In the genomic region with DNA sequence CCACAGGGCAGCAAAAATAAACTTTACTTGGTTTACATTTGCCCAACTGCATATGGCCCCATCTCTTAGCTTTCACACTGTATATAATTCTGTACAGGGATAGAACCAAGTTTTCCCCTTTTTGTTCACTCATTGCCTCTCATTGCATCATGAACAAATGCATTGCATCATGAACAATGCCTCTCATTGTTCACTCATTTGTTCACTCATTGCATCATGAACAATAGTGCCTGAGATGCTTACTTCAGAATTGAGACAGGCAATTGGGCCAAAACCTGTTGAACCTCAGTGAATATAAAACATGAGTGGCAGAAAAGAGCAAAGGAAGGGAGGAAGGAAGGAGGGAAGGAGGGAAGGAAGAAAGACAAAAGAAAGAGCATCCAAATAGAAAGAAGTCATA, we compare ENCODE assay signal across 30 cellular contexts.
"Had no signal": no experiment of that assay in that cellular context is flagged by ENCODE, and none has a peak within 500 bp of the region (broad histone marks: within the 10 kb centered on the region; RNA-seq: fewer than 3 reads in every experiment).

No MANE protein-coding gene starts in this region.

- H3K4me3 ChIP-seq: breast epithelium, gastroesophageal sphincter, hepatocyte, psoas muscle, spleen, suprapubic skin, tibial artery, upper lobe of right lung had no signal

- H3K4me1 Mint-ChIP-seq: activated CD4-positive, alpha-beta memory T cell treated with anti-CD3 and anti-CD28 coated beads, Interleukin-2, amount 10 ng/mL, durations not matched to agents 7 days and 5 days; activated CD4-positive, alpha-beta T cell treated with anti-CD3 and anti-CD28 coated beads, Interleukin-2, amount 10 ng/mL, durations not matched to agents 7 days and 5 days; activated naive CD4-positive, alpha-beta T cell treated with anti-CD3 and anti-CD28 coated beads, Interleukin-2, amount 50 U/mL, for 24 hours; activated naive CD8-positive, alpha-beta T cell treated with anti-CD3 and anti-CD28 coated beads, Interleukin-2, amount 50 U/mL, for 24 hours; naive thymus-derived CD4-positive, alpha-beta T cell; T-helper 17 cell had no signal

- H3K9me3 ChIP-seq: breast epithelium, gastroesophageal sphincter, psoas muscle, spleen, suprapubic skin, tibial artery, upper lobe of right lung had no signal

- H3K27ac ChIP-seq: breast epithelium, gastroesophageal sphincter, hepatocyte, parathyroid adenoma, psoas muscle, spleen, suprapubic skin, tibial artery, upper lobe of right lung had no signal

- H3K27me3 ChIP-seq: breast epithelium, gastroesophageal sphincter, hepatocyte, suprapubic skin, tibial artery, upper lobe of right lung had no signal

- H3K4me3 Mint-ChIP-seq: activated CD4-positive, alpha-beta memory T cell treated with anti-CD3 and anti-CD28 coated beads, Interleukin-2, amount 10 ng/mL, durations not matched to agents 7 days and 5 days; activated CD4-positive, alpha-beta T cell treated with anti-CD3 and anti-CD28 coated beads, Interleukin-2, amount 10 ng/mL, durations not matched to agents 7 days and 5 days; activated naive CD4-positive, alpha-beta T cell treated with anti-CD3 and anti-CD28 coated beads, Interleukin-2, amount 50 U/mL, for 24 hours; activated naive CD8-positive, alpha-beta T cell treated with anti-CD3 and anti-CD28 coated beads, Interleukin-2, amount 50 U/mL, for 24 hours; activated T-cell treated with anti-CD3 and anti-CD28 coated beads, Interleukin-2, amount 50 U/mL, for 4 hours; naive thymus-derived CD4-positive, alpha-beta T cell; neural crest cell; T-helper 17 cell had no signal

- H2AFZ ChIP-seq: hepatocyte, parathyroid adenoma had no signal

- DNase-seq: activated CD4-positive, alpha-beta memory T cell treated with anti-CD3 and anti-CD28 coated beads, Interleukin-2, amount 10 ng/mL, durations not matched to agents 7 days and 5 days; activated CD4-positive, alpha-beta T cell treated with anti-CD3 and anti-CD28 coated beads for 1 hour; activated CD4-positive, alpha-beta T cell treated with anti-CD3 and anti-CD28 coated beads, Interleukin-2, amount 10 ng/mL, durations not matched to agents 7 days and 5 days; activated CD8-positive, alpha-beta memory T cell treated with anti-CD3 and anti-CD28 coated beads, Interleukin-2, amount 50 U/mL, for 48 hours; activated naive CD8-positive, alpha-beta T cell treated with anti-CD3 and anti-CD28 coated beads, Interleukin-2, amount 50 U/mL, for 24 hours; activated T-cell treated with anti-CD3 and anti-CD28 coated beads, Interleukin-2, amount 50 U/mL, for 4 hours; central memory CD4-positive, alpha-beta T cell; dermis blood vessel endothelial cell; effector CD4-positive, alpha-beta T cell; left cardiac atrium; left ventricle myocardium superior; mammary epithelial cell; midbrain; naive thymus-derived CD4-positive, alpha-beta T cell; nucleus accumbens; psoas muscle; spleen; stimulated activated naive CD4-positive, alpha-beta T cell; T-helper 17 cell; T1000; tibial artery; upper lobe of right lung had no signal

- H3K27ac Mint-ChIP-seq: activated CD4-positive, alpha-beta memory T cell treated with anti-CD3 and anti-CD28 coated beads, Interleukin-2, amount 10 ng/mL, durations not matched to agents 7 days and 5 days; activated CD4-positive, alpha-beta T cell treated with anti-CD3 and anti-CD28 coated beads, Interleukin-2, amount 10 ng/mL, durations not matched to agents 7 days and 5 days; activated naive CD4-positive, alpha-beta T cell treated with anti-CD3 and anti-CD28 coated beads, Interleukin-2, amount 50 U/mL, for 24 hours; activated naive CD8-positive, alpha-beta T cell treated with anti-CD3 and anti-CD28 coated beads, Interleukin-2, amount 50 U/mL, for 24 hours; activated T-helper 2 cell treated with anti-CD3 and anti-CD28 coated beads, Interferon-gamma antibody, Interleukin-2, Interleukin-4, amounts not matched to agents 10 μg/mL and 5 μg/mL and 100 μg/mL, durations not matched to agents 14 hours and 24 hours and 36 hours; naive thymus-derived CD4-positive, alpha-beta T cell; T-helper 17 cell had no signal

- ATAC-seq: activated naive CD8-positive, alpha-beta T cell treated with anti-CD3 and anti-CD28 coated beads, Interleukin-2, amount 50 U/mL, for 24 hours; activated T-cell treated with anti-CD3 and anti-CD28 coated beads, Interleukin-2, amount 50 U/mL, for 4 hours; gastroesophageal sphincter; left cardiac atrium; left ventricle myocardium superior; naive thymus-derived CD4-positive, alpha-beta T cell; psoas muscle; T-helper 17 cell; upper lobe of right lung had no signal

- H3K79me2 ChIP-seq: hepatocyte, parathyroid adenoma had no signal

- H3K4me2 ChIP-seq: hepatocyte had no signal

- H3K36me3 Mint-ChIP-seq: naive thymus-derived CD4-positive, alpha-beta T cell had no signal

- H3K4me1 ChIP-seq: breast epithelium, parathyroid adenoma, psoas muscle, upper lobe of right lung had no signal

- H3K36me3 ChIP-seq: breast epithelium, gastroesophageal sphincter, spleen, suprapubic skin, tibial artery, upper lobe of right lung had no signal

- H3K9me3 Mint-ChIP-seq: activated CD4-positive, alpha-beta memory T cell treated with anti-CD3 and anti-CD28 coated beads, Interleukin-2, amount 10 ng/mL, durations not matched to agents 7 days and 5 days; activated CD4-positive, alpha-beta T cell treated with anti-CD3 and anti-CD28 coated beads, Interleukin-2, amount 10 ng/mL, durations not matched to agents 7 days and 5 days; activated naive CD4-positive, alpha-beta T cell treated with anti-CD3 and anti-CD28 coated beads, Interleukin-2, amount 50 U/mL, for 24 hours; activated naive CD8-positive, alpha-beta T cell treated with anti-CD3 and anti-CD28 coated beads, Interleukin-2, amount 50 U/mL, for 24 hours; activated T-cell treated with anti-CD3 and anti-CD28 coated beads, Interleukin-2, amount 50 U/mL, for 4 hours; activated T-helper 2 cell treated with anti-CD3 and anti-CD28 coated beads, Interferon-gamma antibody, Interleukin-2, Interleukin-4, amounts not matched to agents 10 μg/mL and 5 μg/mL and 100 μg/mL, durations not matched to agents 14 hours and 24 hours and 36 hours had no signal

- H3K9ac ChIP-seq: parathyroid adenoma had no signal
